Comparison of ENCODE assay signal across 8 cellular contexts in the genomic region with DNA sequence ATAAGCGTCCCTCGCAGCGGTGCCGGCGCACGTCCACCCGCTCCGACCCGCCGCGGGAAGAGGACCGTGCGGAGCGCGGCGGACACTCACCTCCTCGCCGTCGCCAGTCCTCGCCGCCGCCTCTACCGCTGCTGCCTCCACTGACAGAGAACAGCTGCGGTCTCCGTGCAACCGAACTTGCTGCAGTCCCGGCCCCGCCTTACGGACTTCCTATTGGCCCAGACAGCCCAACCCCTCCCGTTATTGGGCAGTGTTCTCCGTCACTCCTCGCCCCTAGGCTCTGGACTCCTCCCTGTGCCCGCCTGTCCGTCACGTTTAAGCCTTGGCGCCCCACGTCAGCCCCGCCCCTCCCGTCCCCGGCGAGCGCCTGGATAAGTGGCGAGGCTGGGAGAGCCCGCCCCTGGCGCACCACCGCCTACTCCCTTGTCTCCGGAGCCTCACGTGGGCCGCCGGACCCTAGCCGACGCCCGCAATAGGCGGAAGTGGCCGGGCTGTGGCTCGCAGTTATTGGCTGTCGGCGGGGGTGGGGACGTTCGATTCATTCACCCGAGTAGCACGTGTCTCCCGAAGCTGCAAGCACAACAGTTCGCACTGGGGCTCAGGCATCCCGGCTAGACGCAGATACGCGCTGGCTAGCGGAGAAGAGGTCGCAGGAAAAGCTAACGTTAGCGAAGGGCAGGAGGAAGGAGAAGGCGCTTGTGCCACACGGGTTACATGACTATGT. TPM values are rescaled to one million over a fixed set of nuclear protein-coding genes. Genes with fewer than 3 reads are reported as not detected.
A peak's percentile ranks its signal among the peaks of the same experiment; 100 is the strongest.
DNase-seq lines count a peak whose midpoint lies in the region; ATAC-seq, FAIRE-seq and TF ChIP-seq lines count a peak whose summit lies in the region.

A gene with protein sequence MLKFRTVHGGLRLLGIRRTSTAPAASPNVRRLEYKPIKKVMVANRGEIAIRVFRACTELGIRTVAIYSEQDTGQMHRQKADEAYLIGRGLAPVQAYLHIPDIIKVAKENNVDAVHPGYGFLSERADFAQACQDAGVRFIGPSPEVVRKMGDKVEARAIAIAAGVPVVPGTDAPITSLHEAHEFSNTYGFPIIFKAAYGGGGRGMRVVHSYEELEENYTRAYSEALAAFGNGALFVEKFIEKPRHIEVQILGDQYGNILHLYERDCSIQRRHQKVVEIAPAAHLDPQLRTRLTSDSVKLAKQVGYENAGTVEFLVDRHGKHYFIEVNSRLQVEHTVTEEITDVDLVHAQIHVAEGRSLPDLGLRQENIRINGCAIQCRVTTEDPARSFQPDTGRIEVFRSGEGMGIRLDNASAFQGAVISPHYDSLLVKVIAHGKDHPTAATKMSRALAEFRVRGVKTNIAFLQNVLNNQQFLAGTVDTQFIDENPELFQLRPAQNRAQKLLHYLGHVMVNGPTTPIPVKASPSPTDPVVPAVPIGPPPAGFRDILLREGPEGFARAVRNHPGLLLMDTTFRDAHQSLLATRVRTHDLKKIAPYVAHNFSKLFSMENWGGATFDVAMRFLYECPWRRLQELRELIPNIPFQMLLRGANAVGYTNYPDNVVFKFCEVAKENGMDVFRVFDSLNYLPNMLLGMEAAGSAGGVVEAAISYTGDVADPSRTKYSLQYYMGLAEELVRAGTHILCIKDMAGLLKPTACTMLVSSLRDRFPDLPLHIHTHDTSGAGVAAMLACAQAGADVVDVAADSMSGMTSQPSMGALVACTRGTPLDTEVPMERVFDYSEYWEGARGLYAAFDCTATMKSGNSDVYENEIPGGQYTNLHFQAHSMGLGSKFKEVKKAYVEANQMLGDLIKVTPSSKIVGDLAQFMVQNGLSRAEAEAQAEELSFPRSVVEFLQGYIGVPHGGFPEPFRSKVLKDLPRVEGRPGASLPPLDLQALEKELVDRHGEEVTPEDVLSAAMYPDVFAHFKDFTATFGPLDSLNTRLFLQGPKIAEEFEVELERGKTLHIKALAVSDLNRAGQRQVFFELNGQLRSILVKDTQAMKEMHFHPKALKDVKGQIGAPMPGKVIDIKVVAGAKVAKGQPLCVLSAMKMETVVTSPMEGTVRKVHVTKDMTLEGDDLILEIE (minus strand): TSS at position 152 of the 724 bp plus-strand sequence. CDS start 86,224 bp downstream, outside the sequence.

- POLR2A ChIA-PET in T-cell (lab: Charles Lee), result no interaction called here

- DNase-seq in GM04504 (ENCODE audit: low read depth) (peak; percentile 99), NCI-H1105 (lab: John Stamatoyannopoulos, UW) (peak; percentile 99), T-cell (peak; percentile 92 to 97 (median 95)), Right ventricle myocardium superior (peak; percentile 100), pancreas (peak; percentile 97 to 100 (median 100)), thyroid gland (peak; percentile 100)

- H3K4me1 ChIP-seq in pancreas (peaks cover 0 to 10% (median 0%) of the 10 kb centered on the region in 3 donors), thyroid gland (peaks cover 0 to 14% of the 10 kb centered on the region in 2 donors)

- H3K36me3 ChIP-seq in pancreas (no peaks in the 10 kb centered on the region), thyroid gland (no peaks in the 10 kb centered on the region)

- H3K27me3 Mint-ChIP-seq in T-cell, result peaks cover 0 to 5% of the 10 kb centered on the region in 2 donors

- H3K4me3 ChIP-seq in pancreas (peak within 1 kb of the TSS; percentile 45 to 73 (median 63)), thyroid gland (replicated peaks in 1 of 3) (peak within 1 kb of the TSS; percentile 14 to 77 (median 61))

- no peaks in the 10 kb centered on the region for H3K36me3 Mint-ChIP-seq in T-cell

- H3K27ac ChIP-seq in adipose tissue (ENCODE audit: low read depth, low read length), result no peak within 1 kb of the TSS
- peak within 1 kb of the TSS; percentile 1 to 62 (median 56) for H3K27ac ChIP-seq in pancreas
- H3K27ac ChIP-seq in thyroid gland, result peak within 1 kb of the TSS in 1 of 3 donors; percentile 52

- H3K4me1 Mint-ChIP-seq in T-cell, result peaks cover 17 to 31% (median 23%) of the 10 kb centered on the region in 3 donors

- peak; percentile 72 for FAIRE-seq in pancreas (lab: Jason Lieb, UNC)

- ATAC-seq in HG02610 (IDR thresholded peaks at IDR 0.05; ENCODE audit: unreplicated experiment) (peak; percentile 94), T-cell (replicated peaks in 1 of 4) (peak; percentile 95 to 97 (median 96)), Right ventricle myocardium superior (ENCODE audit: poor library complexity) (peak; percentile 99), pancreas (peak; percentile 95 to 99 (median 98))

- intact Hi-C loops in Right ventricle myocardium superior (cut with DNase I), result no loop called here
- intact Hi-C loops in pancreas (cut with DNase I), result no loop called here
- intact Hi-C loops in thyroid gland (cut with DNase I), result no loop called here

- no peaks in the 10 kb centered on the region for H3K9me3 Mint-ChIP-seq in T-cell

- CTCF ChIA-PET in T-cell (lab: Charles Lee), result interaction anchor here in 1 of 2 donors (0.6 to 1.0 kb wide), 3 partner anchors 11 to 304 kb away, joined by 3 read pairs; no protein-coding TSS in a partner anchor

- peak within 1 kb of the TSS; percentile 67 to 87 for H3K27ac Mint-ChIP-seq in T-cell

- 0% methylated on average over 64 to 74 of the region's 74 CpGs for WGBS in adipose tissue, 3 donors
- WGBS in pancreas, 2 donors, result 0 to 1% methylated on average over 73 to 74 of the region's 74 CpGs
- 2 to 5% methylated on average over 15 to 20 of the region's 74 CpGs for WGBS in thyroid gland, 2 donors

- H3K4me3 Mint-ChIP-seq in T-cell, result peak within 1 kb of the TSS; percentile 79 to 83 (median 81)

- H3K9me3 ChIP-seq in pancreas, result no peaks in the 10 kb centered on the region
- H3K9me3 ChIP-seq in thyroid gland, result no peaks in the 10 kb centered on the region

- TF ChIP-seq POLR2A in thyroid gland (IDR thresholded peaks at IDR 0.05), result peak in 1 of 2 donors; percentile 87

- H3K27me3 ChIP-seq in pancreas (no peaks in the 10 kb centered on the region), thyroid gland (no peaks in the 10 kb centered on the region)

- TF ChIP-seq CTCF in pancreas (IDR thresholded peaks at IDR 0.05) (no peak), thyroid gland (IDR thresholded peaks at IDR 0.05) (no peak)

RNA-seq across cellular contexts. Expression of the gene that starts here (rescaled TPM):
- total RNA-seq in T-cell (10 to 100 TPM in 1 of 5 donors, 1 to 10 TPM in 4; 6.2 to 10.0 (median 7.4) TPM), Right ventricle myocardium superior (8.6 TPM), pancreas (10 to 100 TPM in 3 of 6 donors, 1 to 10 TPM in 3; 4.1 to 14.4 (median 8.9) TPM), thyroid gland (10 to 100 TPM in 3 of 4 donors, 1 to 10 TPM in 1; 5.4 to 34.3 (median 21.9) TPM)
- polyA plus RNA-seq in adipose tissue (100 to 1,000 TPM in 2 of 3 donors, 10 to 100 TPM in 1; 40.9 to 323 (median 100) TPM), pancreas (10 to 100 TPM; 13.6 to 16.0 TPM)
